In genomic region chrX:137052641-137053235, GRCh38 we compare ENCODE assay signal across 8 cellular contexts. TPM values are rescaled to one million over a fixed set of nuclear protein-coding genes. Genes with fewer than 3 reads are reported as not detected.
A peak's percentile ranks its signal among the peaks of the same experiment; 100 is the strongest.
DNase-seq lines count a peak whose midpoint lies in the region; ATAC-seq and TF ChIP-seq lines count a peak whose summit lies in the region.

No MANE protein-coding gene starts in this region.

- H3K27me3 Mint-ChIP-seq in HFFc6 (ENCODE audit: insufficient read depth) (peaks cover 4% of the 10 kb centered on the region), neural crest cell (ENCODE audit: low read depth) (peaks cover 66% of the 10 kb centered on the region)

- DNase-seq in GM03348 (ENCODE audit: low spot score) (peak; percentile 29), HFFc6 (no peak), SK-N-MC (ENCODE audit: low read depth, low spot score) (no peak), coronary artery (ENCODE audit: low spot score) (no peak), neural crest cell (ENCODE audit: low read depth, low spot score) (no peak), KG1 (lab: John Stamatoyannopoulos, UW) (no peak), HT-29 (ENCODE audit: low spot score) (no peak)

- TF ChIP-seq CTCF in HFFc6 (IDR thresholded peaks at IDR 0.05): peak; percentile 43; the same call in 1 of the 2 replicates
- no peak for TF ChIP-seq CTCF in coronary artery (IDR thresholded peaks at IDR 0.05)
- TF ChIP-seq CTCF in neural crest cell (conservative IDR thresholded peaks at IDR 0.05): peak; percentile 18

- H3K9me3 ChIP-seq in SK-N-MC (ENCODE audit: low read depth, low read length): no peaks in the 10 kb centered on the region

- H3K9me3 Mint-ChIP-seq in HFFc6 (no peaks in the 10 kb centered on the region), neural crest cell (peaks cover 5% of the 10 kb centered on the region)

- H3K9ac ChIP-seq in SK-N-MC (ENCODE audit: insufficient read length): peak overlapping the region; percentile 51

- H3K27ac ChIP-seq in SK-N-MC (no peak overlapping the region), coronary artery (no peak overlapping the region)

- H3K27ac Mint-ChIP-seq in HFFc6 (no peak overlapping the region), neural crest cell (ENCODE audit: unreplicated experiment) (no peak overlapping the region)

- peak overlapping the region; percentile 74 for H3K4me3 ChIP-seq in SK-N-MC
- H3K4me3 ChIP-seq in coronary artery: peak overlapping the region; percentile 62

- no peak for ATAC-seq in GM21576 (IDR thresholded peaks at IDR 0.05; ENCODE audit: unreplicated experiment)

- H3K4me3 Mint-ChIP-seq in HFFc6 (peak overlapping the region; percentile 87), neural crest cell (peak overlapping the region; percentile 93)

- peaks cover 10% of the 10 kb centered on the region for H3K4me1 Mint-ChIP-seq in HFFc6 (ENCODE audit: low read depth)
- peaks cover 7% of the 10 kb centered on the region for H3K4me1 Mint-ChIP-seq in neural crest cell

- H3K36me3 Mint-ChIP-seq in HFFc6 (ENCODE audit: low read depth): no peaks in the 10 kb centered on the region
- H3K36me3 Mint-ChIP-seq in neural crest cell (ENCODE audit: low read depth): peaks cover 5% of the 10 kb centered on the region

- H3K36me3 ChIP-seq in SK-N-MC (ENCODE audit: insufficient read depth, low read length): no peaks in the 10 kb centered on the region

RNA-seq across cellular contexts. Expression of gene GPR101, which starts 18.9 kb away (rescaled TPM):
- total RNA-seq in HFFc6 (2021; fragmentation: NEBNext Ultra II Directional; extraction: Animal tissue kit (Norgen Biotek cat#: 25700)): not detected
- total RNA-seq in neural crest cell: not detected in 2 replicates
- total RNA-seq in HT-29 (2014; rRNA removed; shearing (Covaris generic)): not detected in 2 replicates
